Comparison of ENCODE assay signal across 15 cellular contexts in the genomic region with DNA sequence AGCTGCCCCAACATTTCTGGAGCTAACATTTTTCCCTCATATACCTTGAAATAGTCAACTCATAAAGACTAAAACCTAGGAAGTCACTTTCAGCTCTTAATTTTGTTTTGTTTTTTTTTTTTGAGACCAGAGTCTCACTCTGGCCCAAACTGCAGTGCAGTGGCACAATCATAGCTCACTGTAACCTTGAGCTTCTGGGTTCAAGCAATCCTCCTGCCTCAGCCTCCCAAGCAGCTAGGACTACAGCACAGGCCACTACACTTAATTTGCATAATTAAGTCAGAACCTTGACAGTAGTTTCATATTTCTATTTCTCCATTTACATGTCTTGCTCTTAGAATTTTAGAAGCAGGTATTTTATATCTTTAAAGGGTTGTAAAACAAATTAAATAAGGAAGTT.
"Had no signal": no experiment of that assay in that cellular context is flagged by ENCODE, and none has a peak within 500 bp of the region (broad histone marks: within the 10 kb centered on the region; RNA-seq: fewer than 3 reads in every experiment).

No MANE protein-coding gene starts in this region.

- H3K9me3 Mint-ChIP-seq: activated T-cell treated with anti-CD3 and anti-CD28 coated beads, Interleukin-2, amount 50 U/mL, for 72 hours had no signal

- H3K27me3 ChIP-seq: cardiac muscle cell, colonic mucosa, thyroid gland, vagina had no signal

- H3K27me3 Mint-ChIP-seq: activated CD8-positive, alpha-beta memory T cell treated with anti-CD3 and anti-CD28 coated beads, Interleukin-2, amount 10 ng/mL, durations not matched to agents 7 days and 5 days had no signal

- H3K9ac ChIP-seq: parathyroid adenoma had no signal

- H3K27ac Mint-ChIP-seq: activated CD8-positive, alpha-beta memory T cell treated with anti-CD3 and anti-CD28 coated beads, Interleukin-2, amount 10 ng/mL, durations not matched to agents 7 days and 5 days had no signal

- ATAC-seq: activated CD8-positive, alpha-beta memory T cell treated with anti-CD3 and anti-CD28 coated beads, Interleukin-2, amount 10 ng/mL, durations not matched to agents 7 days and 5 days; activated T-cell treated with anti-CD3 and anti-CD28 coated beads, Interleukin-2, amount 50 U/mL, for 72 hours; left ventricle myocardium superior had no signal

- H3K4me3 Mint-ChIP-seq: activated CD8-positive, alpha-beta memory T cell treated with anti-CD3 and anti-CD28 coated beads, Interleukin-2, amount 10 ng/mL, durations not matched to agents 7 days and 5 days; activated T-cell treated with anti-CD3 and anti-CD28 coated beads, Interleukin-2, amount 50 U/mL, for 72 hours had no signal

- H2AFZ ChIP-seq: parathyroid adenoma had no signal

- DNase-seq: activated CD4-positive, alpha-beta T cell treated with anti-CD3 and anti-CD28 coated beads, Interleukin-2, amount 50 U/mL, for 4 hours; activated CD4-positive, CD25-positive, alpha-beta regulatory T cell treated with anti-CD3 and anti-CD28 coated beads, Interleukin-2, amount 50 U/mL, for 72 hours; activated CD8-positive, alpha-beta memory T cell treated with anti-CD3 and anti-CD28 coated beads, Interleukin-2, amount 10 ng/mL, durations not matched to agents 7 days and 5 days; activated naive CD4-positive, alpha-beta T cell treated with Interleukin-2 at 50 U/mL for 16 hours; activated T-cell treated with anti-CD3 and anti-CD28 coated beads, Interleukin-2, amount 50 U/mL, for 72 hours; hippocampal formation; left ventricle myocardium superior; mesendoderm; retina; stimulated activated CD4-positive, alpha-beta T cell treated with anti-CD3 and anti-CD28 coated beads, Interleukin-4, amount 100 ng/mL, for 4 hours; thyroid gland had no signal

- H3K27ac ChIP-seq: cardiac muscle cell, colonic mucosa, parathyroid adenoma, thyroid gland, vagina had no signal

- H3K36me3 ChIP-seq: cardiac muscle cell, colonic mucosa, thyroid gland, vagina had no signal

- H3K9me3 ChIP-seq: colonic mucosa, thyroid gland, vagina had no signal

- H3K4me3 ChIP-seq: cardiac muscle cell, colonic mucosa, thyroid gland, vagina had no signal
